In the genomic region with DNA sequence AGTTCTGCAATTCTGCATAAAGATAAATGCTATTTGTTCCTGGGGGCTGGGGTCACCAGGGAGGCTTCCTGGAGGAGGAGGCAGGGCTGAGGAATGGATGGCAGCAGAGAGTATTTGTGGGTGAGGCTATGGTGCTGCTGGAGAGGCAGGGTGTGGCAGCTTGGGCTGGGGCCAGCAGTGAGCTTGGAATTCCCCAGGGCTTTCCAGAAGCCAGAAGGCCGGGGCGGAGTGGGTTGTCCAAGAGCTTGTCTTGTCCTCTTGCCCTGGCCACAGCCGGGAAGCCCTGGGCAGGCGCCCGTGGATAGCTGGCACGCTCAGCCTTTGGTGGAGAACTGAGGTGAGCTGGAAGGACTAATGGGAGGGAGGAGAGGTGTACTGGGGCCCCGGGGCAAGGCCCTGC, we compare ENCODE assay signal across 17 cellular contexts. TPM values are rescaled to one million over a fixed set of nuclear protein-coding genes. Genes with fewer than 3 reads are reported as not detected.
A peak's percentile ranks its signal among the peaks of the same experiment; 100 is the strongest.
DNase-seq lines count a peak whose midpoint lies in the region; ATAC-seq, FAIRE-seq and TF ChIP-seq lines count a peak whose summit lies in the region.
"Had no signal": no experiment of that assay in that cellular context is flagged by ENCODE, and none has a peak within 500 bp of the region (broad histone marks: within the 10 kb centered on the region; RNA-seq: fewer than 3 reads in every experiment).

No MANE protein-coding gene starts in this region.

- H3K27me3 ChIP-seq in RWPE2 (ENCODE audit: insufficient read depth, poor library complexity, severe bottlenecking) (no peaks in the 10 kb centered on the region), left ventricle myocardium inferior (ENCODE audit: low read depth) (peaks cover 45% of the 10 kb centered on the region), spleen (replicated peaks in 1 of 7) (peaks cover 0 to 51% (median 0%) of the 10 kb centered on the region in 7 donors), gastrocnemius medialis (no peaks in the 10 kb centered on the region)

- H3K27ac ChIP-seq in RWPE2 (ENCODE audit: poor library complexity, severe bottlenecking), result no peak overlapping the region
- no peak overlapping the region for H3K27ac ChIP-seq in left ventricle myocardium inferior (replicated peaks)
- H3K27ac ChIP-seq in spleen, result peak overlapping the region in 5 of 8 donors; percentile 22 to 53 (median 48)
- H3K27ac ChIP-seq in caudate nucleus (ENCODE audit: low read depth, low read length), result no peak overlapping the region
- H3K27ac ChIP-seq in gastrocnemius medialis, result no peak overlapping the region
- H3K27ac ChIP-seq: SK-N-MC had no signal

- intact Hi-C loops in left ventricle myocardium inferior (cut with micrococcal nuclease) (no loop called here), spleen (cut with DNase I; ENCODE audit: low total_unique reads) (no loop called here), gastrocnemius medialis (cut with DNase I; ENCODE audit: low total_unique reads) (no loop called here)

- TF ChIP-seq CTCF in RWPE2 (IDR thresholded peaks at IDR 0.05; ENCODE audit: poor library complexity, severe bottlenecking) (no peak), left ventricle myocardium inferior (IDR thresholded peaks at IDR 0.05; ENCODE audit: borderline replicate concordance) (no peak), spleen (IDR thresholded peaks at IDR 0.05 in 8 of 11, conservative IDR thresholded peaks at IDR 0.05 in 3 of 11) (no peak), gastrocnemius medialis (IDR thresholded peaks at IDR 0.05 in 4 of 5, conservative IDR thresholded peaks at IDR 0.05 in 1 of 5) (no peak)

- whole genome bisulfite sequencing in spleen, 5 donors, result 47 to 74% (median 57%) methylated on average over 6 to 7 of the region's 7 CpGs

- DNase-seq in H54 (ENCODE audit: insufficient read length, low spot score), result peak; percentile 67
- DNase-seq in RWPE2 (ENCODE audit: low spot score), result peak; percentile 82
- peak; percentile 41 for DNase-seq in left ventricle myocardium inferior
- DNase-seq in spleen, result peak; percentile 77
- no peak for DNase-seq in caudate nucleus (lab: John Stamatoyannopoulos, UW)
- DNase-seq in stimulated activated CD4-positive, alpha-beta T cell treated with anti-CD3 and anti-CD28 coated beads, Interleukin-15, amount 100 ng/mL, for 24 hours, result no peak
- DNase-seq in NCI-H345 treated with DMSO at 0.1 percent for 48 hours (lab: John Stamatoyannopoulos, UW; ENCODE audit: unreplicated experiment), result no peak
- no peak for DNase-seq in gastrocnemius medialis
- DNase-seq: activated CD4-positive, CD25-positive, alpha-beta regulatory T cell treated with anti-CD3 and anti-CD28 coated beads, Interleukin-2, amount 50 U/mL, for 72 hours; islet precursor cell; MV-4-11; NCI-H524; stimulated activated CD4-positive, alpha-beta T cell treated with anti-CD3 and anti-CD28 coated beads, Interleukin-1b, Interleukin-23, amount 100 ng/mL, for 48 hours had no signal

- in situ Hi-C loops in gastrocnemius medialis (cut with MboI; ENCODE audit: low sequenced_read_pairs in 4 of 4), result loop anchor here in 1 of 4 donors (10.0 kb wide), 1 partner anchor 172 kb away; the partner anchor contains the start of gene MAPK9

- FAIRE-seq in H54 (lab: Jason Lieb, UNC), result no peak
- FAIRE-seq: D721Med, GM12878 had no signal

- peak; percentile 72 for ATAC-seq in RWPE2 (ENCODE audit: low read depth)
- no peak for ATAC-seq in gastrocnemius medialis
- ATAC-seq: GM12878; stimulated activated memory B cell treated with anti-CD40 and anti-IgM and Interleukin-4, amounts not matched to agents 10 μg/mL and 1 μg/mL and 100 μg/mL, for 72 hours had no signal

- no peaks in the 10 kb centered on the region for H3K9me3 ChIP-seq in RWPE2 (ENCODE audit: severe bottlenecking)
- no peaks in the 10 kb centered on the region for H3K9me3 ChIP-seq in left ventricle myocardium inferior (replicated peaks)
- no peaks in the 10 kb centered on the region for H3K9me3 ChIP-seq in spleen
- H3K9me3 ChIP-seq in gastrocnemius medialis, result no peaks in the 10 kb centered on the region

- H3K4me3 ChIP-seq in RWPE2 (ENCODE audit: severe bottlenecking) (no peak overlapping the region), left ventricle myocardium inferior (no peak overlapping the region), spleen (no peak overlapping the region), gastrocnemius medialis (no peak overlapping the region)
- H3K4me3 ChIP-seq: GM12878, SK-N-MC had no signal

- H3K36me3 ChIP-seq in RWPE2 (ENCODE audit: low read depth), result no peaks in the 10 kb centered on the region
- no peaks in the 10 kb centered on the region for H3K36me3 ChIP-seq in left ventricle myocardium inferior
- no peaks in the 10 kb centered on the region for H3K36me3 ChIP-seq in spleen
- no peaks in the 10 kb centered on the region for H3K36me3 ChIP-seq in gastrocnemius medialis

- no peaks in the 10 kb centered on the region for H3K4me1 ChIP-seq in RWPE2 (ENCODE audit: insufficient read depth, poor library complexity, severe bottlenecking)
- peaks cover 5% of the 10 kb centered on the region for H3K4me1 ChIP-seq in left ventricle myocardium inferior
- peaks cover 0 to 48% (median 22%) of the 10 kb centered on the region in 6 donors for H3K4me1 ChIP-seq in spleen
- no peaks in the 10 kb centered on the region for H3K4me1 ChIP-seq in gastrocnemius medialis

- no peak for TF ChIP-seq POLR2A in H54 (IDR thresholded peaks at IDR 0.05; ENCODE audit: low read depth, low read length)
- no peak for TF ChIP-seq POLR2A in spleen (IDR thresholded peaks at IDR 0.05)
- TF ChIP-seq POLR2A in gastrocnemius medialis (IDR thresholded peaks at IDR 0.05), result no peak

RNA-seq across cellular contexts. Expression of gene CNOT6, which starts 27.2 kb away (rescaled TPM):
- total RNA-seq in left ventricle myocardium inferior, result 15.9 TPM
- 10 to 100 TPM; 17.9 to 26.5 (median 24.7) TPM for total RNA-seq in spleen
- polyA plus RNA-seq in spleen, result 1 to 10 TPM; 5.5 to 9.0 (median 6.0) TPM
- 10 to 100 TPM in 1 of 4 donors, 1 to 10 TPM in 3; 4.1 to 12.0 (median 6.4) TPM for total RNA-seq in gastrocnemius medialis

Comparison
In these comparisons a context has a peak if more than half of its experiments do, and no peak if none do; other contexts are left out.
1. DNase-seq: peak in H54 (single experiment), RWPE2 (single experiment), left ventricle myocardium inferior (single experiment) and spleen (single experiment); none in caudate nucleus (0 of 61), stimulated activated CD4-positive, alpha-beta T cell treated with anti-CD3 and anti-CD28 coated beads, Interleukin-15, amount 100 ng/mL, for 24 hours (single experiment), NCI-H345 treated with DMSO at 0.1 percent for 48 hours (single experiment) and gastrocnemius medialis (0 of 2).
2. H3K27ac ChIP-seq: peak in spleen (5 of 8); none in RWPE2 (single experiment), left ventricle myocardium inferior (single experiment), caudate nucleus (single experiment) and gastrocnemius medialis (0 of 4).